9 cellular contexts compared by ENCODE assay signal in the genomic region with DNA sequence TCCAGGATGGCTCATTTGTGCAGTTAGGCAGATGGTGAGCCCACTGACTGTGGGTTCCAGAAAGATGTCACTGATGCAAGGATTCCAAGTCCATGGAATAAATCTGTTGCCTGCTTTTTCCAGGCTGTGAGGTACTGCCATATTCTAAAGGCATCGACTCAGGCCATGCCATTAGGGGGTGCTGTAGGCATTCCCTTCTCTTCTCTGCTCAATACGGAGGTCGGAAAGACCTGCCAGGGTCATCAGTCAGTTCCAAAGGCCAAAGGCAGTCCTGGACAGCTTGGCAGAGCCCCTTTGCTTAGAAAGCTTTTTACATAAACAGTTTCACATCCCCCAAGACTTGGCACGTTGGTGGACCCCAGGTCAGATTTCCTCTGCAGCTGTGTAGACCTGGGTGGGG. TPM values are rescaled to one million over a fixed set of nuclear protein-coding genes. Genes with fewer than 3 reads are reported as not detected.
DNase-seq lines count a peak whose midpoint lies in the region; ATAC-seq, FAIRE-seq and TF ChIP-seq lines count a peak whose summit lies in the region.
"Had no signal": no experiment of that assay in that cellular context is flagged by ENCODE, and none has a peak within 500 bp of the region (broad histone marks: within the 10 kb centered on the region; RNA-seq: fewer than 3 reads in every experiment).

No MANE protein-coding gene starts in this region.

- H3K27me3 ChIP-seq in heart right ventricle = no peaks in the 10 kb centered on the region

- H3K36me3 ChIP-seq in heart right ventricle = no peaks in the 10 kb centered on the region

- peaks cover 4% of the 10 kb centered on the region for H3K4me1 Mint-ChIP-seq in activated naive CD8-positive, alpha-beta T cell treated with anti-CD3 and anti-CD28 coated beads, Interleukin-2, amount 50 U/mL, for 24 hours

- FAIRE-seq in GM12892 (lab: Jason Lieb, UNC) = peak; percentile 94

- H3K4me3 ChIP-seq in heart right ventricle = no peak overlapping the region

- intact Hi-C loops in heart right ventricle (cut with DNase I) = loop anchor here (1.0 to 10.0 kb wide), 15 partner anchors 59 to 287 kb away; a partner anchor contains a TSS

- DNase-seq in Ammon's horn (ENCODE audit: low spot score) = peak; percentile 91
- DNase-seq in GM12892 (ENCODE audit: insufficient read length) = no peak
- peak; percentile 82 for DNase-seq in NCI-H510A (lab: John Stamatoyannopoulos, UW)
- peak; percentile 44 for DNase-seq in activated naive CD8-positive, alpha-beta T cell treated with anti-CD3 and anti-CD28 coated beads, Interleukin-2, amount 50 U/mL, for 24 hours
- peak; percentile 39 to 83 for DNase-seq in heart right ventricle
- peak; percentile 44 for DNase-seq in pulmonary artery endothelial cell (ENCODE audit: low read depth, low spot score)
- no peak for DNase-seq in effector CD4-positive, alpha-beta T cell

- no peaks in the 10 kb centered on the region for H3K36me3 Mint-ChIP-seq in activated naive CD8-positive, alpha-beta T cell treated with anti-CD3 and anti-CD28 coated beads, Interleukin-2, amount 50 U/mL, for 24 hours (ENCODE audit: low read depth)

- H3K9me3 Mint-ChIP-seq in activated naive CD8-positive, alpha-beta T cell treated with anti-CD3 and anti-CD28 coated beads, Interleukin-2, amount 50 U/mL, for 24 hours = peaks cover 4% of the 10 kb centered on the region

- H3K9me3 ChIP-seq in heart right ventricle = no peaks in the 10 kb centered on the region

- TF ChIP-seq CTCF in heart right ventricle (IDR thresholded peaks at IDR 0.05) = peak; percentile 60 to 84 (median 76)

- H3K27ac Mint-ChIP-seq in activated naive CD8-positive, alpha-beta T cell treated with anti-CD3 and anti-CD28 coated beads, Interleukin-2, amount 50 U/mL, for 24 hours = no peak overlapping the region

- peak overlapping the region in 6 of 10 donors; percentile 14 to 56 (median 40) for H3K27ac ChIP-seq in heart right ventricle
- H3K27ac ChIP-seq: KMS-11 had no signal

- TF ChIP-seq POLR2A in GM12892 (IDR thresholded peaks at IDR 0.05; ENCODE audit: low read depth, low read length) = no peak

- peaks cover 4 to 49% (median 24%) of the 10 kb centered on the region in 9 donors for H3K4me1 ChIP-seq in heart right ventricle

- no peak for ATAC-seq in activated naive CD8-positive, alpha-beta T cell treated with anti-CD3 and anti-CD28 coated beads, Interleukin-2, amount 50 U/mL, for 24 hours
- ATAC-seq in heart right ventricle = peak; percentile 72 to 92 (median 82)
- no peak for ATAC-seq in GM21528 (IDR thresholded peaks at IDR 0.05; ENCODE audit: low FRiP score, unreplicated experiment)

- WGBS in heart right ventricle, 2 donors = 3 to 4% methylated on average over 4 of the region's 4 CpGs

- H3K4me3 Mint-ChIP-seq in activated naive CD8-positive, alpha-beta T cell treated with anti-CD3 and anti-CD28 coated beads, Interleukin-2, amount 50 U/mL, for 24 hours = no peak overlapping the region

- H3K27me3 Mint-ChIP-seq in activated naive CD8-positive, alpha-beta T cell treated with anti-CD3 and anti-CD28 coated beads, Interleukin-2, amount 50 U/mL, for 24 hours = peaks cover 2% of the 10 kb centered on the region

RNA-seq across cellular contexts. Expression of a gene that starts 31.7 kb away (rescaled TPM):
- not detected for polyA plus RNA-seq in GM12892 (2012; ENCODE audit: missing spikeins)
- total RNA-seq in heart right ventricle = under 1 TPM in 5 of 10 donors, not detected in 5; 0.15 to 0.37 (median 0.26) TPM
- polyA plus RNA-seq in heart right ventricle = under 1 TPM in 1 of 2 donors, not detected in 1; 0.16 TPM
- not detected in 2 replicates for total RNA-seq in pulmonary artery endothelial cell

RNA-seq across cellular contexts. Expression of a gene that starts 47.3 kb away (rescaled TPM):
- polyA plus RNA-seq in GM12892 (2012; ENCODE audit: missing spikeins) = not detected
- total RNA-seq in heart right ventricle (not detected), pulmonary artery endothelial cell (not detected in 2 replicates)
- not detected for polyA plus RNA-seq in heart right ventricle

Comparison
In these comparisons a context has a peak if more than half of its experiments do, and no peak if none do; other contexts are left out.
1. DNase-seq: peak in Ammon's horn (single experiment), NCI-H510A (single experiment), activated naive CD8-positive, alpha-beta T cell treated with anti-CD3 and anti-CD28 coated beads, Interleukin-2, amount 50 U/mL, for 24 hours (single experiment), heart right ventricle (2 of 2) and pulmonary artery endothelial cell (single experiment); none in GM12892 (single experiment) and effector CD4-positive, alpha-beta T cell (single experiment).
2. ATAC-seq: peak in heart right ventricle (8 of 8); none in activated naive CD8-positive, alpha-beta T cell treated with anti-CD3 and anti-CD28 coated beads, Interleukin-2, amount 50 U/mL, for 24 hours (single experiment) and GM21528 (single experiment).